Comparison of ENCODE assay signal across 31 cellular contexts in genomic region chrX:129116651-129117050, GRCh38.
DNase-seq lines count a peak whose midpoint lies in the region; FAIRE-seq and TF ChIP-seq lines count a peak whose summit lies in the region.
"Had no signal": no experiment of that assay in that cellular context is flagged by ENCODE, and none has a peak within 500 bp of the region (broad histone marks: within the 10 kb centered on the region; RNA-seq: fewer than 3 reads in every experiment).

No MANE protein-coding gene starts in this region.

- H3K27me3 ChIP-seq in small intestine (ENCODE audit: control insufficient read depth in 2 of 2, insufficient read depth in 2 of 2, low read length in 2 of 2) = no peaks in the 10 kb centered on the region
- H3K27me3 ChIP-seq: thyroid gland, vagina had no signal

- no peak overlapping the region for H3K4me3 ChIP-seq in small intestine (ENCODE audit: low read depth in 1 of 2, low read length in 2 of 2)
- H3K4me3 ChIP-seq: PC-9, prostate gland, thyroid gland, vagina had no signal

- H3K4me3 Mint-ChIP-seq in nephron = no peak overlapping the region
- H3K4me3 Mint-ChIP-seq: activated T-helper 1 cell treated with anti-CD3 and anti-CD28 coated beads, Interleukin-12 subunit alpha, Interleukin-12 subunit beta, Interleukin-2, Interleukin-4 antibody, amounts not matched to agents 30 ng/mL and 10 ng/mL and 1 ng/mL, durations not matched to agents 14 hours and 24 hours and 36 hours; central memory CD8-positive, alpha-beta T cell; effector memory CD8-positive, alpha-beta T cell; mesothelial cell of epicardium; stimulated activated naive CD8-positive, alpha-beta T cell treated with anti-CD3 and anti-CD28 coated beads, Interleukin-15, amount 100 ng/mL, for 72 hours; T-helper 17 cell had no signal

- no peaks in the 10 kb centered on the region for H3K27me3 Mint-ChIP-seq in nephron (ENCODE audit: low read depth)
- H3K27me3 Mint-ChIP-seq: central memory CD8-positive, alpha-beta T cell; effector memory CD8-positive, alpha-beta T cell; stimulated activated naive CD8-positive, alpha-beta T cell treated with anti-CD3 and anti-CD28 coated beads, Interleukin-15, amount 100 ng/mL, for 72 hours; T-helper 17 cell had no signal

- H3K4me1 ChIP-seq in small intestine (ENCODE audit: control insufficient read depth in 2 of 2, insufficient read depth in 1 of 2, low read depth in 1 of 2, low read length in 1 of 2) = no peaks in the 10 kb centered on the region
- H3K4me1 ChIP-seq: prostate gland, thyroid gland, vagina had no signal

- in situ Hi-C loops in SK-MEL-5 (cut with HindIII; ENCODE audit: low pct_unique_long_range_greater_than_20kb, low sequenced_read_pairs) = no loop called here

- TF ChIP-seq CTCF in LNCAP (IDR thresholded peaks at IDR 0.05) (peak; percentile 30; the same call in 1 of the 2 replicates), nephron (IDR thresholded peaks at IDR 0.05; ENCODE audit: unreplicated experiment in 3 of 3) (peak; percentile 13 to 26 (median 25))

- H3K27ac Mint-ChIP-seq in nephron = no peak overlapping the region
- H3K27ac Mint-ChIP-seq: activated T-helper 1 cell treated with anti-CD3 and anti-CD28 coated beads, Interleukin-12 subunit alpha, Interleukin-12 subunit beta, Interleukin-2, Interleukin-4 antibody, amounts not matched to agents 30 ng/mL and 10 ng/mL and 1 ng/mL, durations not matched to agents 14 hours and 24 hours and 36 hours; effector memory CD8-positive, alpha-beta T cell; mesothelial cell of epicardium; stimulated activated naive CD8-positive, alpha-beta T cell treated with anti-CD3 and anti-CD28 coated beads, Interleukin-15, amount 100 ng/mL, for 72 hours; T-helper 17 cell had no signal

- H3K27ac ChIP-seq in small intestine (ENCODE audit: low read depth in 1 of 2, low read length in 1 of 2) = no peak overlapping the region
- H3K27ac ChIP-seq: PC-9, prostate gland, thyroid gland, vagina had no signal

- H3K9me3 ChIP-seq in small intestine (ENCODE audit: control insufficient read depth, low read depth) = no peaks in the 10 kb centered on the region
- H3K9me3 ChIP-seq: prostate gland, thyroid gland, vagina had no signal

- H3K36me3 ChIP-seq in small intestine (ENCODE audit: control insufficient read depth in 2 of 2, insufficient read depth in 2 of 2, low read length in 2 of 2) = no peaks in the 10 kb centered on the region
- H3K36me3 ChIP-seq: prostate gland, thyroid gland, vagina had no signal

- no peaks in the 10 kb centered on the region for H3K36me3 Mint-ChIP-seq in nephron (ENCODE audit: low read depth)
- H3K36me3 Mint-ChIP-seq: mesothelial cell of epicardium had no signal

- FAIRE-seq in small intestine (lab: Jason Lieb, UNC) = no peak
- FAIRE-seq: TTC549 had no signal

- no peaks in the 10 kb centered on the region for H3K4me1 Mint-ChIP-seq in nephron
- H3K4me1 Mint-ChIP-seq: central memory CD8-positive, alpha-beta T cell; mesothelial cell of epicardium; stimulated activated naive CD8-positive, alpha-beta T cell treated with anti-CD3 and anti-CD28 coated beads, Interleukin-15, amount 100 ng/mL, for 72 hours; T-helper 17 cell had no signal

- DNase-seq in Ammon's horn (ENCODE audit: low spot score) (peak; percentile 20), SK-MEL-5 (ENCODE audit: low read depth, low spot score) (peak; percentile 15), NCI-H345 (lab: John Stamatoyannopoulos, UW) (no peak), HPDE6-E6E7 (ENCODE audit: extremely low spot score) (no peak), small intestine (no peak)
- no peak for DNase-seq in activated CD8-positive, alpha-beta memory T cell treated with anti-CD3 and anti-CD28 coated beads, Interleukin-2, amount 50 U/mL, for 48 hours
- DNase-seq: ACHN; activated CD4-positive, alpha-beta T cell treated with anti-CD3 and anti-CD28 coated beads, Interleukin-2, amount 50 U/mL, for 4 hours; activated naive CD4-positive, alpha-beta T cell treated with Interleukin-2 at 50 U/mL for 16 hours; DMS79 treated with DMSO at 0.1 percent for 48 hours; effector memory CD8-positive, alpha-beta T cell; erythroblast; GDM1; HCEC 1CT; Karpas-422; MV-4-11; NCI-H774; PC-9; stimulated activated CD4-positive, alpha-beta T cell treated with anti-CD3 and anti-CD28 coated beads, Interleukin-12 subunit alpha, Interleukin-12 subunit beta, amount 100 ng/mL, for 4 hours; stimulated activated CD4-positive, alpha-beta T cell treated with anti-CD3 and anti-CD28 coated beads, Interleukin-2, amount 100 ng/mL, for 48 hours; stimulated activated naive CD8-positive, alpha-beta T cell treated with anti-CD3 and anti-CD28 coated beads, Interleukin-15, amount 100 ng/mL, for 72 hours; T-helper 17 cell; thyroid gland had no signal

- H3K9me3 Mint-ChIP-seq in nephron = no peaks in the 10 kb centered on the region
- H3K9me3 Mint-ChIP-seq: activated T-helper 1 cell treated with anti-CD3 and anti-CD28 coated beads, Interleukin-12 subunit alpha, Interleukin-12 subunit beta, Interleukin-2, Interleukin-4 antibody, amounts not matched to agents 30 ng/mL and 10 ng/mL and 1 ng/mL, durations not matched to agents 14 hours and 24 hours and 36 hours; central memory CD8-positive, alpha-beta T cell; effector memory CD8-positive, alpha-beta T cell; mesothelial cell of epicardium; stimulated activated naive CD8-positive, alpha-beta T cell treated with anti-CD3 and anti-CD28 coated beads, Interleukin-15, amount 100 ng/mL, for 72 hours had no signal

Comparison
In these comparisons a context has a peak if more than half of its experiments do, and no peak if none do; other contexts are left out.
1. DNase-seq: peak in Ammon's horn (single experiment) and SK-MEL-5 (single experiment); none in NCI-H345 (single experiment), activated CD8-positive, alpha-beta memory T cell treated with anti-CD3 and anti-CD28 coated beads, Interleukin-2, amount 50 U/mL, for 48 hours (single experiment), HPDE6-E6E7 (single experiment) and small intestine (single experiment).